Comparison of ENCODE assay signal across 19 cellular contexts in genomic region chr17:73731733-73732132, GRCh38.
A peak's percentile ranks its signal among the peaks of the same experiment; 100 is the strongest.
DNase-seq lines count a peak whose midpoint lies in the region; ATAC-seq and TF ChIP-seq lines count a peak whose summit lies in the region.
"Had no signal": no experiment of that assay in that cellular context is flagged by ENCODE, and none has a peak within 500 bp of the region (broad histone marks: within the 10 kb centered on the region; RNA-seq: fewer than 3 reads in every experiment).

No MANE protein-coding gene starts in this region.

- no peak overlapping the region for H3K27ac ChIP-seq in right atrium auricular region
- no peak overlapping the region for H3K27ac ChIP-seq in upper lobe of left lung
- no peak overlapping the region for H3K27ac ChIP-seq in caudate nucleus (ENCODE audit: low read depth, low read length)
- no peak overlapping the region for H3K27ac ChIP-seq in mesendoderm (ENCODE audit: low read depth, low read length)
- H3K27ac ChIP-seq: A549, SJCRH30 had no signal

- no peaks in the 10 kb centered on the region for H3K79me1 ChIP-seq in mesendoderm (ENCODE audit: low read length)

- no peak overlapping the region for H3K56ac ChIP-seq in mesendoderm (ENCODE audit: low read length)

- no peak overlapping the region for H2BK5ac ChIP-seq in mesendoderm (ENCODE audit: low read length)

- H3K9ac ChIP-seq in mesendoderm (ENCODE audit: low read length) = no peak overlapping the region

- TF ChIP-seq EP300 in upper lobe of left lung (IDR thresholded peaks at IDR 0.05) = no peak

- no peak overlapping the region for H2AK5ac ChIP-seq in mesendoderm (ENCODE audit: low read length)

- WGBS in upper lobe of left lung, 2 donors = 30 to 42% methylated on average over 10 of the region's 10 CpGs
- no CpG with 5 or more reads among the region's 10 CpGs for WGBS in mesendoderm (ENCODE audit: extremely low coverage, insufficient coverage, low lambda C conversion rate)

- H3K36me3 Mint-ChIP-seq in dendritic cell treated with granulocyte-macrophage colony-stimulating factor and Interleukin-4, amounts not matched to agents 40 ng/mL and 50 ng/mL, for 4 days (ENCODE audit: low read depth) = peaks cover 13% of the 10 kb centered on the region
- H3K36me3 Mint-ChIP-seq: CD4-positive, alpha-beta memory T cell had no signal

- H3K9me3 ChIP-seq in right atrium auricular region = peaks cover 0 to 17% of the 10 kb centered on the region in 2 donors
- H3K9me3 ChIP-seq in upper lobe of left lung = peaks cover 0 to 10% (median 5%) of the 10 kb centered on the region in 4 donors

- H3K4me3 Mint-ChIP-seq in dendritic cell treated with granulocyte-macrophage colony-stimulating factor and Interleukin-4, amounts not matched to agents 40 ng/mL and 50 ng/mL, for 4 days = no peak overlapping the region
- H3K4me3 Mint-ChIP-seq: CD4-positive, alpha-beta memory T cell; HFFc6 had no signal

- DNase-seq in left ventricle myocardium superior (no peak), right atrium auricular region (ENCODE audit: low spot score) (no peak), NOMO-1 treated with DMSO at 0.1 percent for 48 hours (lab: John Stamatoyannopoulos, UW; ENCODE audit: unreplicated experiment) (peak; percentile 92), upper lobe of left lung (no peak), caudate nucleus (lab: John Stamatoyannopoulos, UW) (no peak), inferior parietal cortex (ENCODE audit: extremely low spot score) (no peak), mesendoderm (no peak)
- DNase-seq: CD4-positive, alpha-beta memory T cell; DND-41; GF-D8; HFFc6; NCI-H1105; NCI-H1694 treated with DMSO at 0.1 percent for 48 hours; NCI-H345; NCI-H526 treated with DMSO at 0.1 percent for 48 hours; SJCRH30 had no signal

- H3K79me2 ChIP-seq in mesendoderm (ENCODE audit: control insufficient read depth, insufficient read depth, low read length) = no peaks in the 10 kb centered on the region

- H3K36me3 ChIP-seq in right atrium auricular region (no peaks in the 10 kb centered on the region), upper lobe of left lung (no peaks in the 10 kb centered on the region), mesendoderm (ENCODE audit: control insufficient read depth, insufficient read depth, low read length) (no peaks in the 10 kb centered on the region)
- H3K36me3 ChIP-seq: SJCRH30 had no signal

- ATAC-seq in left ventricle myocardium superior (peak; percentile 47), upper lobe of left lung (ENCODE audit: low FRiP score in 2 of 2) (peak; percentile 5 to 65)
- ATAC-seq: A549, K562 had no signal

- TF ChIP-seq CTCF in right atrium auricular region (IDR thresholded peaks at IDR 0.05) (no peak), upper lobe of left lung (IDR thresholded peaks at IDR 0.05) (no peak)

- no peak overlapping the region for H3K23ac ChIP-seq in mesendoderm (ENCODE audit: low read length)

- peaks cover 25% of the 10 kb centered on the region for H3K9me3 Mint-ChIP-seq in dendritic cell treated with granulocyte-macrophage colony-stimulating factor and Interleukin-4, amounts not matched to agents 40 ng/mL and 50 ng/mL, for 4 days

- intact Hi-C loops in left ventricle myocardium superior (cut with micrococcal nuclease) = no loop called here
- intact Hi-C loops in dendritic cell treated with granulocyte-macrophage colony-stimulating factor and Interleukin-4, amounts not matched to agents 40 ng/mL and 50 ng/mL, for 4 days (cut with micrococcal nuclease) = no loop called here

- no peak overlapping the region for H2BK120ac ChIP-seq in mesendoderm (ENCODE audit: low read depth, low read length)

- H3K27me3 Mint-ChIP-seq in dendritic cell treated with granulocyte-macrophage colony-stimulating factor and Interleukin-4, amounts not matched to agents 40 ng/mL and 50 ng/mL, for 4 days = peaks cover 17% of the 10 kb centered on the region

- peaks cover 82% of the 10 kb centered on the region for H3K4me1 Mint-ChIP-seq in dendritic cell treated with granulocyte-macrophage colony-stimulating factor and Interleukin-4, amounts not matched to agents 40 ng/mL and 50 ng/mL, for 4 days (ENCODE audit: low read depth)

- no peak overlapping the region for H4K8ac ChIP-seq in mesendoderm (ENCODE audit: low read depth, low read length)

- H2BK15ac ChIP-seq in mesendoderm (replicated peaks; ENCODE audit: low read depth) = no peak overlapping the region

- no peaks in the 10 kb centered on the region for H3K27me3 ChIP-seq in right atrium auricular region
- no peaks in the 10 kb centered on the region for H3K27me3 ChIP-seq in upper lobe of left lung
- H3K27me3 ChIP-seq in mesendoderm (ENCODE audit: insufficient read depth, low read length, poor library complexity) = no peaks in the 10 kb centered on the region

- H3K4me1 ChIP-seq in right atrium auricular region (no peaks in the 10 kb centered on the region), upper lobe of left lung (peaks cover 0 to 3% (median 0%) of the 10 kb centered on the region in 4 donors), mesendoderm (ENCODE audit: control insufficient read depth, low read depth, low read length) (no peaks in the 10 kb centered on the region)
- H3K4me1 ChIP-seq: A549, SJCRH30 had no signal

- H3K4me2 ChIP-seq in mesendoderm (ENCODE audit: low read length) = no peak overlapping the region
- H3K4me2 ChIP-seq: A549 had no signal

- TF ChIP-seq POLR2A in upper lobe of left lung (IDR thresholded peaks at IDR 0.05) = no peak

- H3K4ac ChIP-seq in mesendoderm (ENCODE audit: low read depth, low read length) = no peak overlapping the region

- H3K4me3 ChIP-seq in right atrium auricular region (no peak overlapping the region), upper lobe of left lung (no peak overlapping the region), mesendoderm (ENCODE audit: low read length) (no peak overlapping the region)
- H3K4me3 ChIP-seq: A549, K562, SJCRH30 had no signal

- H3K18ac ChIP-seq in mesendoderm (ENCODE audit: low read length) = no peak overlapping the region

- no peak overlapping the region for H4K5ac ChIP-seq in mesendoderm (ENCODE audit: low read length)

- peak overlapping the region; percentile 56 for H3K27ac Mint-ChIP-seq in dendritic cell treated with granulocyte-macrophage colony-stimulating factor and Interleukin-4, amounts not matched to agents 40 ng/mL and 50 ng/mL, for 4 days
- H3K27ac Mint-ChIP-seq: HFFc6 had no signal
